23 cellular contexts compared by ENCODE assay signal in the genomic region with DNA sequence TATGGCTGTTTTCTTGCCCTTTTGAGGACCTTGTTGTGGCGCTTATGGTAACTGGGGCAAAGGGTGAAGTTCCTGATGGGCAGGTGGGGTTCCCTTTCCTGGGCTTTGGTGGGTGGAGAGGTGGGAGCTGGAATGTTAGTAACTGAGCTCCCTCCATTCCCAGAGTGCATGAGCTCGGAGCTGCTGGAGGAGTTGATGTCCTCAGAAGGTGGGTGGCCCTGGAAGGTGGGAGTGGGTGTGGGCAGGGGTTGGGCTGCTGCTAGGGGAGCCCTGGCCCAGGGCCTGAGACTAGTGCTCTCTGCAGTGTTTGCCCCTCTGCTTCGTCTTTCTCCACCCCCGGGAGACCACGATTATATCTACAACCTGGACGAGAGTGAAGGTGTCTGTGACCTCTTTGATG. TPM values are rescaled to one million over a fixed set of nuclear protein-coding genes. Genes with fewer than 3 reads are reported as not detected.
DNase-seq lines count a peak whose midpoint lies in the region; ATAC-seq, FAIRE-seq and TF ChIP-seq lines count a peak whose summit lies in the region.
"Had no signal": no experiment of that assay in that cellular context is flagged by ENCODE, and none has a peak within 500 bp of the region (broad histone marks: within the 10 kb centered on the region; RNA-seq: fewer than 3 reads in every experiment).

No MANE protein-coding gene starts in this region.

- peaks cover 62% of the 10 kb centered on the region for H4K20me1 ChIP-seq in astrocyte (ENCODE audit: insufficient read depth, low read length)

- TF ChIP-seq CTCF in astrocyte (IDR thresholded peaks at IDR 0.05; ENCODE audit: insufficient read depth, low read depth, low read length) (no peak), lower lobe of right lung (IDR thresholded peaks at IDR 0.05) (no peak)

- peaks cover 22% of the 10 kb centered on the region for H3K36me3 Mint-ChIP-seq in astrocyte (ENCODE audit: low read depth, unreplicated experiment)

- H3K27ac ChIP-seq in astrocyte (ENCODE audit: low read depth, low read length) (no peak overlapping the region), lower lobe of right lung (peak overlapping the region; percentile 28)
- H3K27ac ChIP-seq: esophagus muscularis mucosa, heart right ventricle had no signal

- H2AFZ ChIP-seq in astrocyte (ENCODE audit: low read depth, low read length) = no peak overlapping the region

- no peak overlapping the region for H3K4me2 ChIP-seq in astrocyte (ENCODE audit: low read length)

- H3K4me3 Mint-ChIP-seq in stimulated activated naive CD8-positive, alpha-beta T cell treated with anti-CD3 and anti-CD28 coated beads, Interleukin-15, amount 100 ng/mL, for 72 hours = no peak overlapping the region
- H3K4me3 Mint-ChIP-seq in astrocyte (ENCODE audit: unreplicated experiment) = no peak overlapping the region
- H3K4me3 Mint-ChIP-seq: activated CD4-positive, alpha-beta T cell treated with anti-CD3 and anti-CD28 coated beads, Interleukin-2, amount 10 ng/mL, durations not matched to agents 7 days and 5 days; activated naive CD4-positive, alpha-beta T cell treated with anti-CD3 and anti-CD28 coated beads for 36 hours; B cell; HFFc6 had no signal

- no peak overlapping the region for H3K9ac ChIP-seq in astrocyte (ENCODE audit: low read length)

- peaks cover 15% of the 10 kb centered on the region for H3K4me1 ChIP-seq in astrocyte (ENCODE audit: insufficient read depth, low read length)
- H3K4me1 ChIP-seq in lower lobe of right lung = peaks cover 30% of the 10 kb centered on the region

- no peaks in the 10 kb centered on the region for H3K27me3 Mint-ChIP-seq in stimulated activated naive CD8-positive, alpha-beta T cell treated with anti-CD3 and anti-CD28 coated beads, Interleukin-15, amount 100 ng/mL, for 72 hours
- H3K27me3 Mint-ChIP-seq in astrocyte (ENCODE audit: low read depth, unreplicated experiment) = no peaks in the 10 kb centered on the region
- H3K27me3 Mint-ChIP-seq: activated CD4-positive, alpha-beta T cell treated with anti-CD3 and anti-CD28 coated beads, Interleukin-2, amount 10 ng/mL, durations not matched to agents 7 days and 5 days; B cell had no signal

- H3K27ac Mint-ChIP-seq in stimulated activated naive CD8-positive, alpha-beta T cell treated with anti-CD3 and anti-CD28 coated beads, Interleukin-15, amount 100 ng/mL, for 72 hours = no peak overlapping the region
- H3K27ac Mint-ChIP-seq in astrocyte (ENCODE audit: unreplicated experiment) = peak overlapping the region; percentile 53
- H3K27ac Mint-ChIP-seq: activated CD4-positive, alpha-beta T cell treated with anti-CD3 and anti-CD28 coated beads, Interleukin-2, amount 10 ng/mL, durations not matched to agents 7 days and 5 days; activated naive CD4-positive, alpha-beta T cell treated with anti-CD3 and anti-CD28 coated beads for 36 hours had no signal

- no peak for FAIRE-seq in astrocyte (lab: Jason Lieb, UNC)

- peaks cover 57% of the 10 kb centered on the region for H3K4me1 Mint-ChIP-seq in stimulated activated naive CD8-positive, alpha-beta T cell treated with anti-CD3 and anti-CD28 coated beads, Interleukin-15, amount 100 ng/mL, for 72 hours
- H3K4me1 Mint-ChIP-seq in astrocyte (ENCODE audit: low read depth, unreplicated experiment) = peaks cover 13% of the 10 kb centered on the region

- peaks cover 33% of the 10 kb centered on the region for H3K79me2 ChIP-seq in astrocyte (ENCODE audit: insufficient read depth, low read length)

- H3K9me3 ChIP-seq in astrocyte (ENCODE audit: insufficient read depth, low read depth, low read length) (no peaks in the 10 kb centered on the region), lower lobe of right lung (no peaks in the 10 kb centered on the region)
- H3K9me3 ChIP-seq: esophagus muscularis mucosa, heart right ventricle, neutrophil, prostate gland had no signal

- no peak overlapping the region for H3K4me3 ChIP-seq in astrocyte (ENCODE audit: insufficient read depth, low read depth, low read length)
- H3K4me3 ChIP-seq in lower lobe of right lung = no peak overlapping the region
- H3K4me3 ChIP-seq: esophagus muscularis mucosa, heart right ventricle, prostate gland had no signal

- intact Hi-C loops in lower lobe of right lung (cut with DNase I) = no loop called here

- no peaks in the 10 kb centered on the region for H3K9me3 Mint-ChIP-seq in stimulated activated naive CD8-positive, alpha-beta T cell treated with anti-CD3 and anti-CD28 coated beads, Interleukin-15, amount 100 ng/mL, for 72 hours
- no peaks in the 10 kb centered on the region for H3K9me3 Mint-ChIP-seq in astrocyte (ENCODE audit: unreplicated experiment)
- H3K9me3 Mint-ChIP-seq: activated CD4-positive, alpha-beta T cell treated with anti-CD3 and anti-CD28 coated beads, Interleukin-2, amount 10 ng/mL, durations not matched to agents 7 days and 5 days; activated naive CD4-positive, alpha-beta T cell treated with anti-CD3 and anti-CD28 coated beads for 36 hours; HFFc6 had no signal

- ATAC-seq in stimulated activated naive CD8-positive, alpha-beta T cell treated with anti-CD3 and anti-CD28 coated beads, Interleukin-15, amount 100 ng/mL, for 72 hours = peak; percentile 2
- no peak for ATAC-seq in stimulated activated naive CD8-positive, alpha-beta T cell treated with anti-CD3 and anti-CD28 coated beads, Interleukin-15, Interleukin-2, amounts not matched to agents 100 U/mL and 50 U/mL, for 24 hours
- ATAC-seq in lower lobe of right lung = no peak
- no peak for ATAC-seq in GM18519 (IDR thresholded peaks at IDR 0.05; ENCODE audit: low FRiP score, unreplicated experiment)
- ATAC-seq in HG03521 (IDR thresholded peaks at IDR 0.05; ENCODE audit: unreplicated experiment) = no peak

- H3K36me3 ChIP-seq in astrocyte (ENCODE audit: insufficient read depth, low read length) = peaks cover 35% of the 10 kb centered on the region
- H3K36me3 ChIP-seq in lower lobe of right lung = peaks cover 77% of the 10 kb centered on the region

- DNase-seq in stimulated activated naive CD8-positive, alpha-beta T cell treated with anti-CD3 and anti-CD28 coated beads, Interleukin-15, amount 100 ng/mL, for 72 hours = no peak
- DNase-seq in stimulated activated naive CD8-positive, alpha-beta T cell treated with anti-CD3 and anti-CD28 coated beads, Interleukin-15, Interleukin-2, amounts not matched to agents 100 U/mL and 50 U/mL, for 24 hours = no peak
- no peak for DNase-seq in astrocyte (ENCODE audit: low read depth)
- DNase-seq in lower lobe of right lung = no peak
- no peak for DNase-seq in iPS-NIHi11 (ENCODE audit: low spot score)
- no peak for DNase-seq in A172 (ENCODE audit: low spot score)
- DNase-seq: amniotic stem cell, foreskin melanocyte, heart right ventricle, HFFc6, NCI-H1092 treated with DMSO at 0.1 percent for 48 hours, NCI-H187 treated with DMSO at 0.1 percent for 48 hours, SIG-M5, T1000 had no signal

- H3K27me3 ChIP-seq in astrocyte (ENCODE audit: insufficient read depth, low read length) (no peaks in the 10 kb centered on the region), lower lobe of right lung (ENCODE audit: low read depth) (no peaks in the 10 kb centered on the region)
- H3K27me3 ChIP-seq: esophagus muscularis mucosa, heart right ventricle, neutrophil had no signal

RNA-seq across cellular contexts. Expression of a gene that starts 1.2 kb away (rescaled TPM):
- 1.2 and 1.4 TPM in 2 replicates for total RNA-seq in astrocyte
- 14.9 TPM for total RNA-seq in lower lobe of right lung
- total RNA-seq in A172 (2014; rRNA removed; shearing (Covaris generic)) = 0.24 and 0.48 TPM in 2 replicates

RNA-seq across cellular contexts. Expression of a gene that starts 5.7 kb away (rescaled TPM):
- total RNA-seq in astrocyte (44.7 and 51.2 TPM in 2 replicates), lower lobe of right lung (66.5 TPM)
- 99.6 and 115 TPM in 2 replicates for total RNA-seq in A172 (2014; rRNA removed; shearing (Covaris generic))

RNA-seq across cellular contexts. Expression of a gene that starts 7.8 kb away (rescaled TPM):
- 0.45 and 0.62 TPM in 2 replicates for total RNA-seq in astrocyte
- 15.6 TPM for total RNA-seq in lower lobe of right lung
- total RNA-seq in A172 (2014; rRNA removed; shearing (Covaris generic)) = 0.12 and 0.50 TPM in 2 replicates
- total RNA-seq: activated CD4-positive, alpha-beta T cell treated with anti-CD3 and anti-CD28 coated beads, Interleukin-2, amount 10 ng/mL, durations not matched to agents 7 days and 5 days; activated naive CD4-positive, alpha-beta T cell treated with anti-CD3 and anti-CD28 coated beads for 36 hours; B cell; PC-3 had no signal

RNA-seq across cellular contexts. Expression of a gene that starts 13.9 kb away (rescaled TPM):
- total RNA-seq in astrocyte (26.1 TPM in 2 replicates), lower lobe of right lung (29.0 TPM)
- total RNA-seq in A172 (2014; rRNA removed; shearing (Covaris generic)) = 15.6 and 17.5 TPM in 2 replicates

RNA-seq across cellular contexts. Expression of a gene that starts 27.4 kb away (rescaled TPM):
- total RNA-seq in astrocyte (9.5 and 10.9 TPM in 2 replicates), lower lobe of right lung (55.6 TPM)
- total RNA-seq in A172 (2014; rRNA removed; shearing (Covaris generic)) = 11.2 and 19.6 TPM in 2 replicates

Comparison
In these comparisons a context has a peak if more than half of its experiments do, and no peak if none do; other contexts are left out.
1. RNA of a gene that starts 7.8 kb away (total RNA-seq): 15.6 TPM in lower lobe of right lung (single experiment); 0.12 to 0.50 TPM in A172 and 0.45 to 0.62 TPM in astrocyte; every median in the first group is over 10 times any median in the second.